Comparison of ENCODE assay signal across 11 cellular contexts in the genomic region with DNA sequence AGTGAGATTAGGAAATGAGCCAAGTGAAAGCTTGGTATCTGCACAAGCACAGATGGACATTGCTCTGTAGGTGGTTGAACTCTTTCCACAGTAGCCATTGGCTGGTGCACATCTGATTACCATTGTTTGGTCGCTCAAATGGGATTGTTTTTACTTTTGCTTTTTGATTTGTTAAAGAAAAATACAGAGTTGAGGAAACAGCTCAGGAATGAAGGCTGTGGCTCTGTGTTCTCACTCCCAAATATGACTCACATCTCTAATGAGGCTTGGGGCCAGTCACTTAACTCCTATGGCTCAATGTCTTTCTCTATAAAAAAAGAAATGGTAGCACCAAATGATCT.
A peak's percentile ranks its signal among the peaks of the same experiment; 100 is the strongest.
DNase-seq lines count a peak whose midpoint lies in the region; ATAC-seq and TF ChIP-seq lines count a peak whose summit lies in the region.
"Had no signal": no experiment of that assay in that cellular context is flagged by ENCODE, and none has a peak within 500 bp of the region (broad histone marks: within the 10 kb centered on the region; RNA-seq: fewer than 3 reads in every experiment).

No MANE protein-coding gene starts in this region.

- H3K36me3 ChIP-seq in suprapubic skin, result no peaks in the 10 kb centered on the region

- H3K9me3 Mint-ChIP-seq in activated CD8-positive, alpha-beta T cell treated with anti-CD3 and anti-CD28 coated beads, Interleukin-2, amount 10 ng/mL, durations not matched to agents 7 days and 5 days (ENCODE audit: insufficient read depth), result no peaks in the 10 kb centered on the region
- peaks cover 2 to 12% (median 3%) of the 10 kb centered on the region in 7 donors for H3K9me3 Mint-ChIP-seq in CD14-positive monocyte
- H3K9me3 Mint-ChIP-seq: activated CD4-positive, alpha-beta T cell treated with anti-CD3 and anti-CD28 coated beads, Interleukin-2, amount 10 ng/mL, durations not matched to agents 24 days and 14 days had no signal

- ATAC-seq in left colon (peak; percentile 35), HG03159 (IDR thresholded peaks at IDR 0.05; ENCODE audit: unreplicated experiment) (no peak), HG02938 (IDR thresholded peaks at IDR 0.05; ENCODE audit: unreplicated experiment) (no peak)
- ATAC-seq in activated CD8-positive, alpha-beta T cell treated with anti-CD3 and anti-CD28 coated beads, Interleukin-2, amount 10 ng/mL, durations not matched to agents 7 days and 5 days, result no peak
- ATAC-seq: naive thymus-derived CD4-positive, alpha-beta T cell; Panc1 had no signal

- H3K27ac Mint-ChIP-seq in activated CD8-positive, alpha-beta T cell treated with anti-CD3 and anti-CD28 coated beads, Interleukin-2, amount 10 ng/mL, durations not matched to agents 7 days and 5 days, result no peak overlapping the region
- H3K27ac Mint-ChIP-seq in CD14-positive monocyte, result no peak overlapping the region
- H3K27ac Mint-ChIP-seq: activated CD4-positive, alpha-beta T cell treated with anti-CD3 and anti-CD28 coated beads, Interleukin-2, amount 10 ng/mL, durations not matched to agents 24 days and 14 days; naive thymus-derived CD4-positive, alpha-beta T cell had no signal

- TF ChIP-seq CTCF in suprapubic skin (IDR thresholded peaks at IDR 0.05) (no peak), CD14-positive monocyte (IDR thresholded peaks at IDR 0.05) (no peak)

- CTCF ChIA-PET in activated CD8-positive, alpha-beta T cell treated with anti-CD3 and anti-CD28 coated beads, Interleukin-2, amount 10 ng/mL, durations not matched to agents 7 days and 5 days (lab: Charles Lee), result no interaction called here

- no peaks in the 10 kb centered on the region for H3K36me3 Mint-ChIP-seq in activated CD8-positive, alpha-beta T cell treated with anti-CD3 and anti-CD28 coated beads, Interleukin-2, amount 10 ng/mL, durations not matched to agents 7 days and 5 days (ENCODE audit: low read depth)
- H3K36me3 Mint-ChIP-seq in CD14-positive monocyte, result no peaks in the 10 kb centered on the region
- H3K36me3 Mint-ChIP-seq: naive thymus-derived CD4-positive, alpha-beta T cell had no signal

- TF ChIP-seq EP300 in suprapubic skin (IDR thresholded peaks at IDR 0.05), result no peak

- 10% methylated on average over 1 of the region's 1 CpG for WGBS in suprapubic skin

- H3K9me3 ChIP-seq in suprapubic skin, result no peaks in the 10 kb centered on the region

- TF ChIP-seq POLR2A in suprapubic skin (IDR thresholded peaks at IDR 0.05), result no peak

- H3K4me1 Mint-ChIP-seq in activated CD8-positive, alpha-beta T cell treated with anti-CD3 and anti-CD28 coated beads, Interleukin-2, amount 10 ng/mL, durations not matched to agents 7 days and 5 days (ENCODE audit: low read depth), result no peaks in the 10 kb centered on the region
- no peaks in the 10 kb centered on the region for H3K4me1 Mint-ChIP-seq in CD14-positive monocyte
- H3K4me1 Mint-ChIP-seq: activated CD4-positive, alpha-beta T cell treated with anti-CD3 and anti-CD28 coated beads, Interleukin-2, amount 10 ng/mL, durations not matched to agents 24 days and 14 days; naive thymus-derived CD4-positive, alpha-beta T cell had no signal

- H3K27ac ChIP-seq in suprapubic skin, result peak overlapping the region; percentile 56

- H3K4me3 Mint-ChIP-seq in activated CD8-positive, alpha-beta T cell treated with anti-CD3 and anti-CD28 coated beads, Interleukin-2, amount 10 ng/mL, durations not matched to agents 7 days and 5 days, result no peak overlapping the region
- H3K4me3 Mint-ChIP-seq in CD14-positive monocyte, result no peak overlapping the region
- H3K4me3 Mint-ChIP-seq: activated CD4-positive, alpha-beta T cell treated with anti-CD3 and anti-CD28 coated beads, Interleukin-2, amount 10 ng/mL, durations not matched to agents 24 days and 14 days; naive thymus-derived CD4-positive, alpha-beta T cell had no signal

- DNase-seq in HS-27A (ENCODE audit: low read depth) (peak; percentile 46), dermis blood vessel endothelial cell (peak; percentile 85), left colon (no peak), suprapubic skin (ENCODE audit: low spot score in 2 of 2) (no peak), CD14-positive monocyte (ENCODE audit: low spot score) (no peak)
- DNase-seq in activated CD8-positive, alpha-beta T cell treated with anti-CD3 and anti-CD28 coated beads, Interleukin-2, amount 10 ng/mL, durations not matched to agents 7 days and 5 days, result no peak
- DNase-seq: activated CD4-positive, alpha-beta T cell treated with anti-CD3 and anti-CD28 coated beads, Interleukin-2, amount 10 ng/mL, durations not matched to agents 24 days and 14 days; naive thymus-derived CD4-positive, alpha-beta T cell had no signal

- POLR2A ChIA-PET in activated CD8-positive, alpha-beta T cell treated with anti-CD3 and anti-CD28 coated beads, Interleukin-2, amount 10 ng/mL, durations not matched to agents 7 days and 5 days (lab: Charles Lee), result no interaction called here

- H3K4me3 ChIP-seq in suprapubic skin, result peak overlapping the region; percentile 1

- intact Hi-C loops in left colon (cut with DNase I, micrococcal nuclease), result no loop called here
- intact Hi-C loops in CD14-positive monocyte (cut with micrococcal nuclease), result no loop called here

- peaks cover 17% of the 10 kb centered on the region for H3K4me1 ChIP-seq in suprapubic skin

- no peaks in the 10 kb centered on the region for H3K27me3 ChIP-seq in suprapubic skin

- no peaks in the 10 kb centered on the region for H3K27me3 Mint-ChIP-seq in activated CD8-positive, alpha-beta T cell treated with anti-CD3 and anti-CD28 coated beads, Interleukin-2, amount 10 ng/mL, durations not matched to agents 7 days and 5 days (ENCODE audit: low read depth)
- peaks cover 0 to 2% (median 0%) of the 10 kb centered on the region in 3 donors for H3K27me3 Mint-ChIP-seq in CD14-positive monocyte (ENCODE audit: low read depth in 3 of 3)
- H3K27me3 Mint-ChIP-seq: activated CD4-positive, alpha-beta T cell treated with anti-CD3 and anti-CD28 coated beads, Interleukin-2, amount 10 ng/mL, durations not matched to agents 24 days and 14 days; naive thymus-derived CD4-positive, alpha-beta T cell had no signal

Comparison
In these comparisons a context has a peak if more than half of its experiments do, and no peak if none do; other contexts are left out.
1. DNase-seq: peak in HS-27A (single experiment) and dermis blood vessel endothelial cell (single experiment); none in left colon (0 of 2), suprapubic skin (0 of 2), activated CD8-positive, alpha-beta T cell treated with anti-CD3 and anti-CD28 coated beads, Interleukin-2, amount 10 ng/mL, durations not matched to agents 7 days and 5 days (single experiment) and CD14-positive monocyte (single experiment).